ENCODE assay signal across 8 cellular contexts in the genomic region with DNA sequence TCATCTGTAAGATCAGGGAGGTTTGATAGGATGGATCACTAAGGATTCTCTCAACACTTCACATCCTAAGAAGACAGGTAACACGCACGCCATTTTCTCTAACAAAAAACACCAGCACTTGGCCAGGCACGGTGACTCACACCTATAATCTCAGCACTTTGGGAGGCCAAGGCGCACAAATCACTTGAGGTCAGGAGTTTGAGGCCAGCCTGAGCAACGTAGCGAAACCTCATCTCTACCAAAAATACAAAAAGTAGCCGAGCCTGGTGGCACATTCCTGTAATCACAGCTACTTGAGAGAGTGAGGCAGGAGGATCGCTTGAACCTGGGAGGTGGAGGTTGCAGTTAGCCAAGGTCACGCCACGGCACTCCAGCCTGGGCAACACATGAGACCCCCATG.
"Had no signal": no experiment of that assay in that cellular context is flagged by ENCODE, and none has a peak within 500 bp of the region (broad histone marks: within the 10 kb centered on the region; RNA-seq: fewer than 3 reads in every experiment).

No MANE protein-coding gene starts in this region.

- DNase-seq: GM23248, H9, HCEC 1CT, IMR-90, KBM-7 had no signal

- H3K9ac ChIP-seq: GM23248 had no signal

- H3K4me3 ChIP-seq: GM23248 had no signal

- FAIRE-seq: H1, H54, HTR-8/SVneo had no signal

- H3K27ac ChIP-seq: GM23248 had no signal

- H3K9me3 Mint-ChIP-seq: H9 had no signal

- H3K4me3 Mint-ChIP-seq: H9 had no signal

- H2AFZ ChIP-seq: GM23248 had no signal
